8 cellular contexts compared by ENCODE assay signal in genomic region chr6:154229796-154230195, GRCh38.
DNase-seq lines count a peak whose midpoint lies in the region; ATAC-seq and TF ChIP-seq lines count a peak whose summit lies in the region.

No MANE protein-coding gene starts in this region.

- POLR2A ChIA-PET in activated CD4-positive, alpha-beta T cell treated with anti-CD3 and anti-CD28 coated beads for 36 hours (lab: Charles Lee), result no interaction called here

- H3K27me3 Mint-ChIP-seq in activated CD4-positive, alpha-beta T cell treated with anti-CD3 and anti-CD28 coated beads for 36 hours, result no peaks in the 10 kb centered on the region
- no peaks in the 10 kb centered on the region for H3K27me3 Mint-ChIP-seq in activated T-helper 2 cell treated with anti-CD3 and anti-CD28 coated beads, Interferon-gamma antibody, Interleukin-2, Interleukin-4, amounts not matched to agents 10 μg/mL and 5 μg/mL and 100 μg/mL, durations not matched to agents 14 hours and 24 hours and 36 hours (ENCODE audit: low read depth)

- H3K27ac Mint-ChIP-seq in activated CD4-positive, alpha-beta T cell treated with anti-CD3 and anti-CD28 coated beads for 36 hours, result peak overlapping the region; percentile 92
- H3K27ac Mint-ChIP-seq in activated T-helper 2 cell treated with anti-CD3 and anti-CD28 coated beads, Interferon-gamma antibody, Interleukin-2, Interleukin-4, amounts not matched to agents 10 μg/mL and 5 μg/mL and 100 μg/mL, durations not matched to agents 14 hours and 24 hours and 36 hours, result peak overlapping the region; percentile 66

- DNase-seq in activated CD4-positive, alpha-beta T cell treated with anti-CD3 and anti-CD28 coated beads for 36 hours, result peak; percentile 82
- DNase-seq in activated CD4-positive, alpha-beta T cell treated with anti-CD3 and anti-CD28 coated beads, Interleukin-2, amount 50 U/mL, for 1 hour, result no peak
- DNase-seq in activated T-helper 2 cell treated with anti-CD3 and anti-CD28 coated beads, Interferon-gamma antibody, Interleukin-2, Interleukin-4, amounts not matched to agents 10 μg/mL and 5 μg/mL and 100 μg/mL, durations not matched to agents 14 hours and 24 hours and 36 hours (ENCODE audit: low spot score), result peak; percentile 45
- peak; percentile 64 for DNase-seq in stimulated activated naive CD8-positive, alpha-beta T cell treated with anti-CD3 and anti-CD28 coated beads, Interleukin-15, Interleukin-2, amounts not matched to agents 100 U/mL and 50 U/mL, for 24 hours
- no peak for DNase-seq in Kasumi-1 (lab: John Stamatoyannopoulos, UW)
- DNase-seq in cardiac septum (ENCODE audit: low spot score), result no peak

- no peaks in the 10 kb centered on the region for H3K9me3 Mint-ChIP-seq in activated CD4-positive, alpha-beta T cell treated with anti-CD3 and anti-CD28 coated beads for 36 hours (ENCODE audit: low read depth)
- no peaks in the 10 kb centered on the region for H3K9me3 Mint-ChIP-seq in activated T-helper 2 cell treated with anti-CD3 and anti-CD28 coated beads, Interferon-gamma antibody, Interleukin-2, Interleukin-4, amounts not matched to agents 10 μg/mL and 5 μg/mL and 100 μg/mL, durations not matched to agents 14 hours and 24 hours and 36 hours

- intact Hi-C loops in activated CD4-positive, alpha-beta T cell treated with anti-CD3 and anti-CD28 coated beads for 36 hours (cut with DNase I, micrococcal nuclease), result loop anchor here (1.0 to 2.0 kb wide), 2 partner anchors 18 to 73 kb away; no protein-coding TSS in a partner anchor
- intact Hi-C loops in activated T-helper 2 cell treated with anti-CD3 and anti-CD28 coated beads, Interferon-gamma antibody, Interleukin-2, Interleukin-4, amounts not matched to agents 10 μg/mL and 5 μg/mL and 100 μg/mL, durations not matched to agents 14 hours and 24 hours and 36 hours (cut with micrococcal nuclease), result loop anchor here (1.0 to 10.0 kb wide), 5 partner anchors 11 to 1085 kb away; partner anchors contain the start of gene TFB1M
- intact Hi-C loops in cardiac septum (cut with DNase I), result no loop called here

- H3K36me3 Mint-ChIP-seq in activated CD4-positive, alpha-beta T cell treated with anti-CD3 and anti-CD28 coated beads for 36 hours (ENCODE audit: low read depth), result peaks cover 7% of the 10 kb centered on the region
- H3K36me3 Mint-ChIP-seq in activated T-helper 2 cell treated with anti-CD3 and anti-CD28 coated beads, Interferon-gamma antibody, Interleukin-2, Interleukin-4, amounts not matched to agents 10 μg/mL and 5 μg/mL and 100 μg/mL, durations not matched to agents 14 hours and 24 hours and 36 hours (ENCODE audit: low read depth), result no peaks in the 10 kb centered on the region

- CTCF ChIA-PET in activated CD4-positive, alpha-beta T cell treated with anti-CD3 and anti-CD28 coated beads for 36 hours (lab: Charles Lee), result interaction anchor here (0.7 to 6.1 kb wide), 7 partner anchors 9 to 141 kb away, joined by 3 to 36 read pairs (median 4); no protein-coding TSS in a partner anchor

- H3K4me3 Mint-ChIP-seq in activated CD4-positive, alpha-beta T cell treated with anti-CD3 and anti-CD28 coated beads for 36 hours, result peak overlapping the region; percentile 58
- H3K4me3 Mint-ChIP-seq in activated T-helper 2 cell treated with anti-CD3 and anti-CD28 coated beads, Interferon-gamma antibody, Interleukin-2, Interleukin-4, amounts not matched to agents 10 μg/mL and 5 μg/mL and 100 μg/mL, durations not matched to agents 14 hours and 24 hours and 36 hours (ENCODE audit: low read depth), result peak overlapping the region; percentile 51

- H3K4me1 Mint-ChIP-seq in activated CD4-positive, alpha-beta T cell treated with anti-CD3 and anti-CD28 coated beads for 36 hours, result peaks cover 83% of the 10 kb centered on the region
- H3K4me1 Mint-ChIP-seq in activated T-helper 2 cell treated with anti-CD3 and anti-CD28 coated beads, Interferon-gamma antibody, Interleukin-2, Interleukin-4, amounts not matched to agents 10 μg/mL and 5 μg/mL and 100 μg/mL, durations not matched to agents 14 hours and 24 hours and 36 hours (ENCODE audit: low read depth), result peaks cover 44% of the 10 kb centered on the region

- ATAC-seq in activated CD4-positive, alpha-beta T cell treated with anti-CD3 and anti-CD28 coated beads for 36 hours, result peak; percentile 71
- peak; percentile 75 for ATAC-seq in HG03442 (IDR thresholded peaks at IDR 0.05; ENCODE audit: unreplicated experiment)
- peak; percentile 75 for ATAC-seq in stimulated activated naive CD8-positive, alpha-beta T cell treated with anti-CD3 and anti-CD28 coated beads, Interleukin-15, Interleukin-2, amounts not matched to agents 100 U/mL and 50 U/mL, for 24 hours
- no peak for ATAC-seq in SK-N-SH treated with all-trans-retinoic acid at 6 μM for 48 hours

TF ChIP-seq in SK-N-SH treated with all-trans-retinoic acid at 6 μM for 48 hours, 23 proteins besides CTCF, POLR2A, EP300 and RAD21 (continues in another document):
- TF ChIP-seq ISL1 (CRISPR knock-in tag; IDR thresholded peaks at IDR 0.05) (no peak), ZFP30 (CRISPR knock-in tag; IDR thresholded peaks at IDR 0.05) (no peak), PPARA (CRISPR knock-in tag; IDR thresholded peaks at IDR 0.05; ENCODE audit: borderline replicate concordance) (no peak), PATZ1 (CRISPR knock-in tag; IDR thresholded peaks at IDR 0.05; ENCODE audit: borderline replicate concordance) (no peak), CSRNP3 (CRISPR knock-in tag; IDR thresholded peaks at IDR 0.05) (no peak), TSHZ2 (CRISPR knock-in tag; IDR thresholded peaks at IDR 0.05) (no peak), ZNF565 (CRISPR knock-in tag; conservative IDR thresholded peaks at IDR 0.05; ENCODE audit: low read depth) (no peak), ZFP3 (CRISPR knock-in tag; IDR thresholded peaks at IDR 0.05) (no peak), CREB5 (CRISPR knock-in tag; IDR thresholded peaks at IDR 0.05; ENCODE audit: low read depth) (no peak), ARNTL (CRISPR knock-in tag; IDR thresholded peaks at IDR 0.05; ENCODE audit: borderline replicate concordance, low read depth) (no peak), RARB (CRISPR knock-in tag; IDR thresholded peaks at IDR 0.05) (no peak), ESRRG (CRISPR knock-in tag; IDR thresholded peaks at IDR 0.05) (no peak)

Comparison
In these comparisons a context has a peak if more than half of its experiments do, and no peak if none do; other contexts are left out.
1. DNase-seq: peak in activated CD4-positive, alpha-beta T cell treated with anti-CD3 and anti-CD28 coated beads for 36 hours (single experiment), activated T-helper 2 cell treated with anti-CD3 and anti-CD28 coated beads, Interferon-gamma antibody, Interleukin-2, Interleukin-4, amounts not matched to agents 10 μg/mL and 5 μg/mL and 100 μg/mL, durations not matched to agents 14 hours and 24 hours and 36 hours (single experiment) and stimulated activated naive CD8-positive, alpha-beta T cell treated with anti-CD3 and anti-CD28 coated beads, Interleukin-15, Interleukin-2, amounts not matched to agents 100 U/mL and 50 U/mL, for 24 hours (single experiment); none in activated CD4-positive, alpha-beta T cell treated with anti-CD3 and anti-CD28 coated beads, Interleukin-2, amount 50 U/mL, for 1 hour (single experiment), Kasumi-1 (0 of 2) and cardiac septum (single experiment).